In the genomic region with DNA sequence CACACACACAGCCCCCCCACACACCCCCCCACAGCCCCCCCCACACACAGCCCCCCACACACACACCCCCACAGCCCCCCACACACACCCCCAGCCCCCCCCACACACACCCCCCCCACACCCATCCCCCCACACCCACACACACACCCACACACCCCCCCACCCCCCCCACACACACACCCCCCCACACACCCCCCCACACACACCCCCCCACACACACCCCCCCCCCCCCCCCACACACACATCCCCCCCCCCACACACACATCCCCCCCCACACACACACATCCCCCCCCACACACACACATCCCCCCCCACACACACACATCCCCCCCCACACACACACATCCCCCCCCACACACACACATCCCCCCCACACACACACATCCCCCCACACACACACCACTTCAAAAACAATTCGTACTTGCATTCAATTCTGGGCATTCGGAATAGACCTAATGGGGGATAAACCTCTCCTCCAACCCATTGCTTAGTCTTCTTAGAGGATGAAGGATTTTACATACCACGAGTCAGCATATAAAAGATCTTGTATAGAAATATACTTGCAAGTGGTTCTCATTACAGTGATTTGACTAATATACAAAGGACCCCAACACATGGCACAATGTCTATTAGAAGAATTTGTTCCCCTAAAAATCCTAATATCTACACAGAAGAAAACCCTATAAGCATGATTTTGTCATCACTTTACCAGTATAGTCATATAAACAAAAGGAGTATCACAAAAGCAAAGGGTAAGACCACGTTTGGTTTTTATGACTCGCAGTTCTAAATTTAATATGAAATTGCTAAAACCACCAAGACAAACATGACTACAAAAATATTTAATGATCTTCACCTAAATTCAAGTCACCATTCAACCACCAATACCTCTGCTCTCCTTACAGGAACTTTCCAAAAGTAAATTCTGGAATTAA, we compare ENCODE assay signal across 1 cellular context.
TF ChIP-seq lines count a peak whose summit lies in the region.

No MANE protein-coding gene starts in this region.

TF ChIP-seq in HepG2, 621 proteins besides CTCF, POLR2A, EP300 and RAD21 (continued from another document):
- TF ChIP-seq, protein P1, sequence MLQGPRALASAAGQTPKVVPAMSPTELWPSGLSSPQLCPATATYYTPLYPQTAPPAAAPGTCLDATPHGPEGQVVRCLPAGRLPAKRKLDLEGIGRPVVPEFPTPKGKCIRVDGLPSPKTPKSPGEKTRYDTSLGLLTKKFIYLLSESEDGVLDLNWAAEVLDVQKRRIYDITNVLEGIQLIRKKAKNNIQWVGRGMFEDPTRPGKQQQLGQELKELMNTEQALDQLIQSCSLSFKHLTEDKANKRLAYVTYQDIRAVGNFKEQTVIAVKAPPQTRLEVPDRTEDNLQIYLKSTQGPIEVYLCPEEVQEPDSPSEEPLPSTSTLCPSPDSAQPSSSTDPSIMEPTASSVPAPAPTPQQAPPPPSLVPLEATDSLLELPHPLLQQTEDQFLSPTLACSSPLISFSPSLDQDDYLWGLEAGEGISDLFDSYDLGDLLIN (CRISPR knock-in tag; IDR thresholded peaks at IDR 0.05; ENCODE audit: borderline replicate concordance): no peak
- TF ChIP-seq ZNF644 (CRISPR knock-in tag; IDR thresholded peaks at IDR 0.05; ENCODE audit: low read depth) (no peak), KMT2A (CRISPR knock-in tag; IDR thresholded peaks at IDR 0.05) (no peak)
